Comparison of ENCODE assay signal across 1 cellular context in genomic region chr12:63843613-63844390, GRCh38.
A peak's percentile ranks its signal among the peaks of the same experiment; 100 is the strongest.
TF ChIP-seq lines count a peak whose summit lies in the region.

No MANE protein-coding gene starts in this region.

TF ChIP-seq in HepG2, 621 proteins besides CTCF, POLR2A, EP300 and RAD21 (continued from another document and continues in another):
- TF ChIP-seq TERF1 (CRISPR knock-in tag; IDR thresholded peaks at IDR 0.05) (0 out of 2 replicates have a peak, but pooled peaks have one; percentile 35), ZNF772 (CRISPR knock-in tag; IDR thresholded peaks at IDR 0.05) (peak; percentile 95), SRSF4 (IDR thresholded peaks at IDR 0.05; ENCODE audit: low read depth, low read length, poor library complexity, severe bottlenecking) (no peak), DMAP1 (CRISPR knock-in tag; IDR thresholded peaks at IDR 0.05) (peak; percentile 84), ZBTB4 (CRISPR knock-in tag; IDR thresholded peaks at IDR 0.05; ENCODE audit: borderline replicate concordance) (peak; percentile 38; the same call in 1 of the 2 replicates), ARID5B (CRISPR knock-in tag; IDR thresholded peaks at IDR 0.05) (peak; percentile 69), MED13 (CRISPR knock-in tag; IDR thresholded peaks at IDR 0.05) (peak; percentile 10; the same call in 1 of the 2 replicates), SP4 (CRISPR knock-in tag; IDR thresholded peaks at IDR 0.05) (peak; percentile 55), MLX (CRISPR knock-in tag; IDR thresholded peaks at IDR 0.05) (no peak), MTF2 (CRISPR knock-in tag; IDR thresholded peaks at IDR 0.05; ENCODE audit: borderline replicate concordance) (peak; percentile 78), HIC2 (CRISPR knock-in tag; IDR thresholded peaks at IDR 0.05; ENCODE audit: low read depth) (no peak), MAZ (IDR thresholded peaks at IDR 0.05; ENCODE audit: borderline replicate concordance, low read depth, low read length) (peak; percentile 80), MAZ (CRISPR knock-in tag; IDR thresholded peaks at IDR 0.05; ENCODE audit: low read depth) (peak; percentile 96), NFYC (CRISPR knock-in tag; IDR thresholded peaks at IDR 0.05) (peak; percentile 79), LCORL (IDR thresholded peaks at IDR 0.05) (no peak), LCORL (CRISPR knock-in tag; IDR thresholded peaks at IDR 0.05) (peak; percentile 75; the same call in 1 of the 2 replicates), ZNF784 (CRISPR knock-in tag; IDR thresholded peaks at IDR 0.05; ENCODE audit: borderline replicate concordance) (peak; percentile 82; the same call in 1 of the 2 replicates), ATF2 (CRISPR knock-in tag; IDR thresholded peaks at IDR 0.05) (peak; percentile 64; the same call in 1 of the 2 replicates), SP2 (CRISPR knock-in tag; IDR thresholded peaks at IDR 0.05) (peak; percentile 89), FOXP1 (IDR thresholded peaks at IDR 0.05) (no peak), FOXP1 (CRISPR knock-in tag; IDR thresholded peaks at IDR 0.05) (no peak), CBFB (CRISPR knock-in tag; IDR thresholded peaks at IDR 0.05) (peak; percentile 85; the same call in 1 of the 2 replicates), IKZF1 (IDR thresholded peaks at IDR 0.05) (no peak), ZSCAN25 (CRISPR knock-in tag; IDR thresholded peaks at IDR 0.05) (0 out of 2 replicates have a peak, but pooled peaks have one; percentile 62), ZNF850 (CRISPR knock-in tag; conservative IDR thresholded peaks at IDR 0.05) (no peak), ZNF343 (CRISPR knock-in tag; IDR thresholded peaks at IDR 0.05) (peak; percentile 92; the same call in 1 of the 2 replicates), ZFP1 (CRISPR knock-in tag; IDR thresholded peaks at IDR 0.05) (no peak; the same call in 1 of the 2 replicates), ZNF3 (CRISPR knock-in tag; IDR thresholded peaks at IDR 0.05) (no peak), FOXO1 (CRISPR knock-in tag; IDR thresholded peaks at IDR 0.05) (peak; percentile 54; the same call in 1 of the 2 replicates), ZBTB43 (CRISPR knock-in tag; conservative IDR thresholded peaks at IDR 0.05) (peak; percentile 80; the same call in 1 of the 2 replicates), TFDP1 (CRISPR knock-in tag; IDR thresholded peaks at IDR 0.05; ENCODE audit: borderline replicate concordance) (peak; percentile 73; the same call in 1 of the 2 replicates), TBX2 (CRISPR knock-in tag; IDR thresholded peaks at IDR 0.05; ENCODE audit: borderline replicate concordance) (peak; percentile 88), MTA1 (CRISPR knock-in tag; IDR thresholded peaks at IDR 0.05; ENCODE audit: borderline replicate concordance) (peak; percentile 87), HMGA1 (CRISPR knock-in tag; conservative IDR thresholded peaks at IDR 0.05) (no peak), SALL1 (CRISPR knock-in tag; IDR thresholded peaks at IDR 0.05) (peak; percentile 93), POLR2AphosphoS5 (IDR thresholded peaks at IDR 0.05; ENCODE audit: low read depth, low read length) (no peak), THRA (CRISPR knock-in tag; IDR thresholded peaks at IDR 0.05; ENCODE audit: borderline replicate concordance) (peak; percentile 25; the same call in 1 of the 2 replicates), HOXA9 (CRISPR knock-in tag; IDR thresholded peaks at IDR 0.05; ENCODE audit: borderline replicate concordance) (no peak; the same call in 1 of the 2 replicates), NONO (IDR thresholded peaks at IDR 0.05) (no peak), NONO (CRISPR knock-in tag; conservative IDR thresholded peaks at IDR 0.05) (peak; percentile 96), ZNF619 (CRISPR knock-in tag; IDR thresholded peaks at IDR 0.05) (peak; percentile 80; the same call in 1 of the 2 replicates), ATF4 (CRISPR knock-in tag; IDR thresholded peaks at IDR 0.05) (peak in 1 of 2 experiments; percentile 53; a peak in 1 of 4 replicates)
